Comparison of ENCODE assay signal across 16 cellular contexts in the genomic region with DNA sequence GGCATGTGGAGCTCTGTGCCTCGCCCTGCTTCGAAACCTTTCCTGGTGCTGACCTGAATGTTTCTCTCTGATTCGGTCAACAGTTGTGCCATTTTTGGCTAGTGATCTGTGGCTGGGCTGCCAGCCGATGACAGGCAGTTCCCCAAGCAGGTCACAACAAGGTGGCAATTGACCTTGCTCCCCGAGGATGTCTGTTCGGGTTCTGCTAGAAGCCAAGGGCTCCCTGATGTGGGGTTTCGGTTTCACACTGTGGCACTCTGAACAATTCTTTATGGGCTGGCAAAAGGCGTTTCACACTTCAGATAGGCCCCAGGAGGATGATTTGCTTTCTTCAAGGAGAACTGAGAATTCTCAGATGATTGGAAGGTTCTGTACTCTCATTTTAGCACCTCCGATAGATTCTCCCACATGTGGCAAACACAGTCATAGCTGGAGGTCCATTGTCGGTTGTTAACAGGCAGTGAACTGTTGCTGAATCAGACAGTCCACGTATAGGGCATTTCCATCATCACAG.
DNase-seq lines count a peak whose midpoint lies in the region; ATAC-seq and TF ChIP-seq lines count a peak whose summit lies in the region.
"Had no signal": no experiment of that assay in that cellular context is flagged by ENCODE, and none has a peak within 500 bp of the region (broad histone marks: within the 10 kb centered on the region; RNA-seq: fewer than 3 reads in every experiment).

No MANE protein-coding gene starts in this region.

- peaks cover 6% of the 10 kb centered on the region for H3K9me3 ChIP-seq in left ventricle myocardium inferior (replicated peaks)
- H3K9me3 ChIP-seq: transverse colon had no signal

- H3K4me1 Mint-ChIP-seq in stimulated activated naive B cell treated with anti-CD40 and anti-IgM and Interleukin-4, amounts not matched to agents 10 μg/mL and 1 μg/mL and 100 μg/mL, for 72 hours: no peaks in the 10 kb centered on the region

- H3K36me3 Mint-ChIP-seq in stimulated activated naive B cell treated with anti-CD40 and anti-IgM and Interleukin-4, amounts not matched to agents 10 μg/mL and 1 μg/mL and 100 μg/mL, for 72 hours: no peaks in the 10 kb centered on the region

- H3K4me3 ChIP-seq in left ventricle myocardium inferior: no peak overlapping the region
- H3K4me3 ChIP-seq: Peyer's patch, transverse colon had no signal

- intact Hi-C loops in left ventricle myocardium inferior (cut with micrococcal nuclease) (no loop called here), left cardiac atrium (cut with DNase I) (no loop called here)

- no peak overlapping the region for H3K27ac Mint-ChIP-seq in stimulated activated naive B cell treated with anti-CD40 and anti-IgM and Interleukin-4, amounts not matched to agents 10 μg/mL and 1 μg/mL and 100 μg/mL, for 72 hours
- H3K27ac Mint-ChIP-seq: progenitor cell of endocrine pancreas had no signal

- ATAC-seq in left cardiac atrium: no peak
- ATAC-seq in HG02610 (IDR thresholded peaks at IDR 0.05; ENCODE audit: unreplicated experiment): peak; percentile 89
- ATAC-seq in HG03571 (IDR thresholded peaks at IDR 0.05; ENCODE audit: unreplicated experiment): peak; percentile 80
- ATAC-seq in stimulated activated naive B cell treated with anti-CD40 and anti-IgM and Interleukin-4, amounts not matched to agents 10 μg/mL and 1 μg/mL and 100 μg/mL, for 72 hours (replicated peaks): peak; percentile 53 to 83

- H3K4me3 Mint-ChIP-seq in stimulated activated naive B cell treated with anti-CD40 and anti-IgM and Interleukin-4, amounts not matched to agents 10 μg/mL and 1 μg/mL and 100 μg/mL, for 72 hours: no peak overlapping the region

- H3K36me3 ChIP-seq in left ventricle myocardium inferior: no peaks in the 10 kb centered on the region
- H3K36me3 ChIP-seq: Peyer's patch, transverse colon, WERI-Rb-1 had no signal

- no peak overlapping the region for H3K27ac ChIP-seq in left ventricle myocardium inferior (replicated peaks)
- H3K27ac ChIP-seq: Peyer's patch, transverse colon, WERI-Rb-1 had no signal

- TF ChIP-seq CTCF in left ventricle myocardium inferior (IDR thresholded peaks at IDR 0.05; ENCODE audit: borderline replicate concordance): no peak

- no peaks in the 10 kb centered on the region for H3K4me1 ChIP-seq in left ventricle myocardium inferior
- H3K4me1 ChIP-seq: Peyer's patch, transverse colon had no signal

- H3K9me3 Mint-ChIP-seq in stimulated activated naive B cell treated with anti-CD40 and anti-IgM and Interleukin-4, amounts not matched to agents 10 μg/mL and 1 μg/mL and 100 μg/mL, for 72 hours: no peaks in the 10 kb centered on the region

- H3K27me3 ChIP-seq in left ventricle myocardium inferior (ENCODE audit: low read depth): no peaks in the 10 kb centered on the region
- H3K27me3 ChIP-seq: Peyer's patch, transverse colon had no signal

- H3K27me3 Mint-ChIP-seq in stimulated activated naive B cell treated with anti-CD40 and anti-IgM and Interleukin-4, amounts not matched to agents 10 μg/mL and 1 μg/mL and 100 μg/mL, for 72 hours: peaks cover 10 to 12% of the 10 kb centered on the region in 2 donors
- H3K27me3 Mint-ChIP-seq: progenitor cell of endocrine pancreas had no signal

- peak; percentile 16 for DNase-seq in left ventricle myocardium inferior
- DNase-seq in left cardiac atrium: no peak
- DNase-seq in stimulated activated naive B cell treated with anti-CD40 and anti-IgM and Interleukin-4, amounts not matched to agents 10 μg/mL and 1 μg/mL and 100 μg/mL, for 72 hours: no peak
- DNase-seq in NCI-H187 treated with DMSO at 0.1 percent for 48 hours (lab: John Stamatoyannopoulos, UW): no peak
- no peak for DNase-seq in NCI-H2107 (lab: John Stamatoyannopoulos, UW)
- DNase-seq in activated CD4-positive, alpha-beta T cell treated with anti-CD3 and anti-CD28 coated beads for 1 hour: no peak
- DNase-seq: ACHN; activated effector memory CD4-positive, alpha-beta T cell treated with anti-CD3 and anti-CD28 coated beads, Interleukin-2, amount 50 U/mL, for 16 hours; caudate nucleus; NCI-H1105; Peyer's patch; transverse colon; WERI-Rb-1 had no signal

Comparison
In these comparisons a context has a peak if more than half of its experiments do, and no peak if none do; other contexts are left out.
1. ATAC-seq: peak in HG02610 (single experiment), HG03571 (single experiment) and stimulated activated naive B cell treated with anti-CD40 and anti-IgM and Interleukin-4, amounts not matched to agents 10 μg/mL and 1 μg/mL and 100 μg/mL, for 72 hours (2 of 2); none in left cardiac atrium (0 of 2).